In genomic region chr20:25848222-25848621, GRCh38 we compare ENCODE assay signal across 23 cellular contexts.
"Had no signal": no experiment of that assay in that cellular context is flagged by ENCODE, and none has a peak within 500 bp of the region (broad histone marks: within the 10 kb centered on the region; RNA-seq: fewer than 3 reads in every experiment).

No MANE protein-coding gene starts in this region.

- H3K9me3 Mint-ChIP-seq: activated B cell treated with CpG ODN at 0.5 μM for 24 hours; activated CD8-positive, alpha-beta T cell treated with anti-CD3 and anti-CD28 coated beads for 36 hours; activated naive CD4-positive, alpha-beta T cell treated with anti-CD3 and anti-CD28 coated beads for 36 hours; activated T-cell treated with anti-CD3 and anti-CD28 coated beads, Interleukin-2, amount 50 U/mL, for 24 hours; activated T-helper 1 cell treated with anti-CD3 and anti-CD28 coated beads, Interleukin-12 subunit alpha, Interleukin-12 subunit beta, Interleukin-2, Interleukin-4 antibody, amounts not matched to agents 30 ng/mL and 10 ng/mL and 1 ng/mL, durations not matched to agents 14 hours and 24 hours and 36 hours had no signal

- H3K36me3 Mint-ChIP-seq: activated naive CD8-positive, alpha-beta T cell had no signal

- H3K4me1 ChIP-seq: Peyer's patch had no signal

- H3K27me3 Mint-ChIP-seq: activated naive CD8-positive, alpha-beta T cell; brain had no signal

- H3K27ac ChIP-seq: KMS-11, Peyer's patch, RWPE1 had no signal

- H3K9me3 ChIP-seq: Peyer's patch had no signal

- H3K27ac Mint-ChIP-seq: activated B cell treated with CpG ODN at 0.5 μM for 24 hours; activated CD4-positive, alpha-beta T cell treated with anti-CD3 and anti-CD28 coated beads for 36 hours; activated CD8-positive, alpha-beta T cell treated with anti-CD3 and anti-CD28 coated beads for 36 hours; activated naive CD4-positive, alpha-beta T cell treated with anti-CD3 and anti-CD28 coated beads for 36 hours; activated naive CD8-positive, alpha-beta T cell; activated T-cell treated with anti-CD3 and anti-CD28 coated beads, Interleukin-2, amount 50 U/mL, for 24 hours; activated T-helper 1 cell treated with anti-CD3 and anti-CD28 coated beads, Interleukin-12 subunit alpha, Interleukin-12 subunit beta, Interleukin-2, Interleukin-4 antibody, amounts not matched to agents 30 ng/mL and 10 ng/mL and 1 ng/mL, durations not matched to agents 14 hours and 24 hours and 36 hours; T-helper 17 cell had no signal

- H3K4me3 ChIP-seq: Peyer's patch had no signal

- H3K36me3 ChIP-seq: Peyer's patch had no signal

- H3K27me3 ChIP-seq: Peyer's patch had no signal

- H3K4me3 Mint-ChIP-seq: activated B cell treated with CpG ODN at 0.5 μM for 24 hours; activated CD4-positive, alpha-beta T cell treated with anti-CD3 and anti-CD28 coated beads for 36 hours; activated CD8-positive, alpha-beta T cell treated with anti-CD3 and anti-CD28 coated beads for 36 hours; activated naive CD4-positive, alpha-beta T cell treated with anti-CD3 and anti-CD28 coated beads for 36 hours; activated naive CD8-positive, alpha-beta T cell; activated T-cell treated with anti-CD3 and anti-CD28 coated beads, Interleukin-2, amount 50 U/mL, for 24 hours; activated T-helper 1 cell treated with anti-CD3 and anti-CD28 coated beads, Interleukin-12 subunit alpha, Interleukin-12 subunit beta, Interleukin-2, Interleukin-4 antibody, amounts not matched to agents 30 ng/mL and 10 ng/mL and 1 ng/mL, durations not matched to agents 14 hours and 24 hours and 36 hours; brain; T-helper 17 cell had no signal

- ATAC-seq: activated CD4-positive, alpha-beta T cell treated with anti-CD3 and anti-CD28 coated beads for 36 hours; activated CD8-positive, alpha-beta T cell treated with anti-CD3 and anti-CD28 coated beads for 36 hours; T-helper 17 cell had no signal

- DNase-seq: activated B cell treated with CpG ODN at 0.5 μM for 24 hours; activated CD4-positive, alpha-beta T cell treated with anti-CD3 and anti-CD28 coated beads for 36 hours; activated CD8-positive, alpha-beta T cell treated with anti-CD3 and anti-CD28 coated beads for 36 hours; activated gamma-delta T cell; activated naive CD4-positive, alpha-beta T cell treated with anti-CD3 and anti-CD28 coated beads for 36 hours; activated T-cell treated with anti-CD3 and anti-CD28 coated beads, Interleukin-2, amount 50 U/mL, for 24 hours; amygdala; NCI-H1092; NCI-H1417; NCI-H2029; NCI-H345; NCI-H510A; NCI-H69; NK-92 treated with Interleukin-12 subunit alpha and Interleukin-12 subunit beta, amount 100 ng/mL, for 24 hours; Peyer's patch; SHP77 treated with DMSO at 0.1 percent for 48 hours; T-helper 17 cell; T-helper 9 cell had no signal

- H3K4me1 Mint-ChIP-seq: brain had no signal
